Comparison of ENCODE assay signal across 8 cellular contexts in the genomic region with DNA sequence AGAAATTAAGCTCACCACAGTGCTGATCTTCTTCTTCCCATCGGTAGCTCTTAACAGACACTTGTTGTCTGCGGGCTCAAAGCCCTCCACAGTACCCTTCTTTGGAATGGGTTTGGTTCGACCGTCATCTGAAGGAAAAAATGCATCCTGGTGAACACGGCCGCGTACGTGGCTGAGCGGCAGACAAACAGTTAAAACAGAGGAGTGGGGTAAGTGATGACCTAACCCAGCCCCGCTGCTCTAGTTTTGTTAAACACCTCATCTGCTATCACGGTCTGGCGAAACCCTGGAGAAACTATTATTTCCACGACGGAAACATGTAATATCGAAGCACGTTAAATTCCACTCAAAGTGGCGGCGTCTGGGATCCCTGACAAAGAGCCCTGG. TPM values are rescaled to one million over a fixed set of nuclear protein-coding genes. Genes with fewer than 3 reads are reported as not detected.
DNase-seq lines count a peak whose midpoint lies in the region; ATAC-seq, FAIRE-seq and TF ChIP-seq lines count a peak whose summit lies in the region.

No MANE protein-coding gene starts in this region.

- H3K9me3 ChIP-seq in HAP-1, result no peaks in the 10 kb centered on the region
- no peaks in the 10 kb centered on the region for H3K9me3 ChIP-seq in T-helper 17 cell (ENCODE audit: control insufficient read depth, low read length, poor library complexity, severe bottlenecking)

- peaks cover 3% of the 10 kb centered on the region for H3K36me3 Mint-ChIP-seq in T-helper 17 cell (ENCODE audit: low read depth)
- peaks cover 22% of the 10 kb centered on the region for H3K36me3 Mint-ChIP-seq in progenitor cell of endocrine pancreas (ENCODE audit: insufficient read depth)

- H3K4me1 ChIP-seq in HAP-1, result peaks cover 5% of the 10 kb centered on the region

- TF ChIP-seq CTCF in fibroblast of pulmonary artery (IDR thresholded peaks at IDR 0.05; ENCODE audit: low read length, missing control alignments), result no peak
- no peak for TF ChIP-seq CTCF in progenitor cell of endocrine pancreas (IDR thresholded peaks at IDR 0.05; ENCODE audit: unreplicated experiment)

- H3K4me3 Mint-ChIP-seq in T-helper 17 cell (peak overlapping the region; percentile 99), progenitor cell of endocrine pancreas (ENCODE audit: low read depth) (peak overlapping the region; percentile 98)

- DNase-seq in HAP-1 (ENCODE audit: low spot score in 2 of 2) (no peak), T-helper 17 cell (no peak), fibroblast of pulmonary artery (ENCODE audit: low read depth) (peak; percentile 35), progenitor cell of endocrine pancreas (ENCODE audit: low spot score, unreplicated experiment) (no peak), urothelium cell line (ENCODE audit: low spot score) (no peak), NCI-H774 (lab: John Stamatoyannopoulos, UW) (no peak)

- in situ Hi-C loops in HAP-1 (cut with MboI; ENCODE audit: low sequenced_read_pairs), result no loop called here

- peak overlapping the region; percentile 80 for H3K4me3 ChIP-seq in HAP-1
- H3K4me3 ChIP-seq in fibroblast of pulmonary artery (replicated peaks; ENCODE audit: low read depth, low read length), result peak overlapping the region; percentile 90

- H3K27me3 ChIP-seq in HAP-1 (ENCODE audit: low read depth), result no peaks in the 10 kb centered on the region

- H3K27ac Mint-ChIP-seq in T-helper 17 cell (peak overlapping the region; percentile 99), progenitor cell of endocrine pancreas (peak overlapping the region; percentile 100)

- H3K9me3 Mint-ChIP-seq in progenitor cell of endocrine pancreas (ENCODE audit: low read depth), result no peaks in the 10 kb centered on the region

- peaks cover 45% of the 10 kb centered on the region for H3K36me3 ChIP-seq in HAP-1 (replicated peaks)

- H3K4me1 Mint-ChIP-seq in T-helper 17 cell (peaks cover 31% of the 10 kb centered on the region), progenitor cell of endocrine pancreas (ENCODE audit: low read depth) (peaks cover 27% of the 10 kb centered on the region)

- no peak for FAIRE-seq in urothelium cell line (lab: Jason Lieb, UNC)

- no peak for ATAC-seq in T-helper 17 cell
- ATAC-seq in GM19035 (IDR thresholded peaks at IDR 0.05; ENCODE audit: unreplicated experiment), result no peak
- ATAC-seq in GM18858 (IDR thresholded peaks at IDR 0.05; ENCODE audit: unreplicated experiment), result no peak

- H3K27me3 Mint-ChIP-seq in T-helper 17 cell, result no peaks in the 10 kb centered on the region
- no peaks in the 10 kb centered on the region for H3K27me3 Mint-ChIP-seq in progenitor cell of endocrine pancreas

RNA-seq across cellular contexts. Expression of gene SRP14, which starts 0.7 kb away (rescaled TPM):
- 100 to 1,000 TPM; 108 to 114 TPM for total RNA-seq in T-helper 17 cell
- 282 and 285 TPM in 2 replicates for total RNA-seq in progenitor cell of endocrine pancreas
